Comparison of ENCODE assay signal across 29 cellular contexts in the genomic region with DNA sequence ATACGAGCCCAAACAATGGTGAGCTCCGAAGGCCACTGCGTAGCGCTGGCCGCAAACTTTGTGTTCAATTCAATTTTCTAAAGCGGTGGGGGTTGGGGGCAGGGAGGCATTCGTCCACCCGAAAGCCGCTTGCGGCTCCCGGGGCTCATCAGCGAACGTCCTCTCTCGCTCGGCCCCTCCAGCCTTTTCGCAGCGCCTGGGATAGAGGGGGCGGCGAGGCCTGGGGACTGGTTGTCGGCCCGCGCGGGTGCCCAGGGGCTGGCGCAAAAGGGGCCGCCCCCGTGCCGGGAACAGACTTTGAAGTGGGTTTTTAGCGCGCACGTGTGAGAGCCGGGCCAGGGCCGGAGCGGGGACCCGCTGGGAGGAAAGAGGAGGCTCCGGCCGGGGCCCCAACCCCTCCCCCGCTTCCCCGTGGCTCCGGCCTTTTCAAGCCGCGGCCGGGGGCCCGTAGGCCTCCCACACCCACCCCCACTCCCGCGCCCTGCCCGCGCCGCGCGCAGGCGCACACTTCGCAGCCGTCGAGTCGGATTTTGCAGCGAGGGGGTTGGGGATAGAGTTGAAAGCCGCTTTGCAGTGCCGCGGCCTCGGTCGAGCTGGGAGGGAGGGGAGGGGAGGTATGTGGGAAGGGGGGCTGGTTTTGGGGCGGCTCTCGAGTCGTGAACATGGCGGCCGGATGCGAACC. TPM values are rescaled to one million over a fixed set of nuclear protein-coding genes. Genes with fewer than 3 reads are reported as not detected.
A peak's percentile ranks its signal among the peaks of the same experiment; 100 is the strongest.
DNase-seq lines count a peak whose midpoint lies in the region; ATAC-seq, FAIRE-seq and TF ChIP-seq lines count a peak whose summit lies in the region.
"Had no signal": no experiment of that assay in that cellular context is flagged by ENCODE, and none has a peak within 500 bp of the region (broad histone marks: within the 10 kb centered on the region; RNA-seq: fewer than 3 reads in every experiment).

No MANE protein-coding gene starts in this region.

- H3K4me3 ChIP-seq in astrocyte (ENCODE audit: insufficient read depth, low read depth, low read length) (no peak overlapping the region), iPS DF 6.9 (ENCODE audit: low read length) (peak overlapping the region; percentile 18; the same call in 1 of the 2 replicates), adrenal gland (no peak overlapping the region)
- H3K4me3 ChIP-seq: left ventricle myocardium inferior had no signal

- H3K4me3 Mint-ChIP-seq in astrocyte (ENCODE audit: unreplicated experiment), result no peak overlapping the region
- peak overlapping the region; percentile 72 for H3K4me3 Mint-ChIP-seq in neural crest cell
- H3K4me3 Mint-ChIP-seq: activated naive CD8-positive, alpha-beta T cell; IgD-negative memory B cell had no signal

- no peaks in the 10 kb centered on the region for H3K79me2 ChIP-seq in astrocyte (ENCODE audit: insufficient read depth, low read length)

- H3K27ac Mint-ChIP-seq in astrocyte (ENCODE audit: unreplicated experiment), result no peak overlapping the region
- H3K27ac Mint-ChIP-seq in neural crest cell (ENCODE audit: unreplicated experiment), result no peak overlapping the region
- H3K27ac Mint-ChIP-seq: activated naive CD8-positive, alpha-beta T cell had no signal

- no peaks in the 10 kb centered on the region for H3K36me3 Mint-ChIP-seq in astrocyte (ENCODE audit: low read depth, unreplicated experiment)
- no peaks in the 10 kb centered on the region for H3K36me3 Mint-ChIP-seq in neural crest cell (ENCODE audit: low read depth)
- H3K36me3 Mint-ChIP-seq: activated naive CD8-positive, alpha-beta T cell; IgD-negative memory B cell had no signal

- no peak for FAIRE-seq in astrocyte (lab: Jason Lieb, UNC)
- FAIRE-seq: A204.1, urothelium cell line had no signal

- H3K36me3 ChIP-seq in astrocyte (ENCODE audit: insufficient read depth, low read length) (no peaks in the 10 kb centered on the region), iPS DF 6.9 (ENCODE audit: control insufficient read depth, insufficient read depth, low read length) (peaks cover 2% of the 10 kb centered on the region; the same call in 1 of the 2 replicates), adrenal gland (replicated peaks in 1 of 2) (no peaks in the 10 kb centered on the region)
- H3K36me3 ChIP-seq: left ventricle myocardium inferior had no signal

- peak overlapping the region; percentile 26 for H3K4me2 ChIP-seq in astrocyte (ENCODE audit: low read length)

- TF ChIP-seq CTCF in astrocyte (IDR thresholded peaks at IDR 0.05; ENCODE audit: insufficient read depth, low read depth, low read length), result no peak
- no peak for TF ChIP-seq CTCF in neural crest cell (conservative IDR thresholded peaks at IDR 0.05)
- no peak for TF ChIP-seq CTCF in adrenal gland (IDR thresholded peaks at IDR 0.05)

- peaks cover 19% of the 10 kb centered on the region for H3K27me3 ChIP-seq in astrocyte (ENCODE audit: insufficient read depth, low read length)
- no peaks in the 10 kb centered on the region for H3K27me3 ChIP-seq in iPS DF 6.9 (ENCODE audit: control insufficient read depth, insufficient read depth, low read length)
- H3K27me3 ChIP-seq in adrenal gland, result peaks cover 85% of the 10 kb centered on the region

- H3K4me1 ChIP-seq in astrocyte (ENCODE audit: insufficient read depth, low read length), result no peaks in the 10 kb centered on the region
- no peaks in the 10 kb centered on the region for H3K4me1 ChIP-seq in iPS DF 6.9 (ENCODE audit: control insufficient read depth, insufficient read depth, low read length)
- no peaks in the 10 kb centered on the region for H3K4me1 ChIP-seq in adrenal gland (replicated peaks in 1 of 2)
- H3K4me1 ChIP-seq: foreskin keratinocyte, left ventricle myocardium inferior had no signal

- no peaks in the 10 kb centered on the region for H4K20me1 ChIP-seq in astrocyte (ENCODE audit: insufficient read depth, low read length)

- intact Hi-C loops in adrenal gland (cut with DNase I), result no loop called here

- H3K4me1 Mint-ChIP-seq in astrocyte (ENCODE audit: low read depth, unreplicated experiment) (no peaks in the 10 kb centered on the region), neural crest cell (no peaks in the 10 kb centered on the region)
- H3K4me1 Mint-ChIP-seq: IgD-negative memory B cell had no signal

- H3K9me3 ChIP-seq in astrocyte (ENCODE audit: insufficient read depth, low read depth, low read length) (no peaks in the 10 kb centered on the region), iPS DF 6.9 (ENCODE audit: control insufficient read depth, insufficient read depth, low read length) (no peaks in the 10 kb centered on the region), adrenal gland (replicated peaks in 1 of 3) (no peaks in the 10 kb centered on the region)
- H3K9me3 ChIP-seq: left ventricle myocardium inferior had no signal

- H2AFZ ChIP-seq in astrocyte (ENCODE audit: low read depth, low read length), result no peak overlapping the region

- DNase-seq in Daoy (ENCODE audit: low read depth) (peak; percentile 20), astrocyte (ENCODE audit: low read depth) (no peak), iPS DF 6.9 (ENCODE audit: low read depth, low spot score) (no peak), neural crest cell (ENCODE audit: low read depth, low spot score) (no peak), adrenal gland (no peak), epidermal melanocyte (ENCODE audit: insufficient read length, low spot score) (no peak)
- DNase-seq: activated CD4-positive, alpha-beta T cell treated with anti-CD3 and anti-CD28 coated beads for 1 hour; COR-L47; DMS79 treated with DMSO at 0.1 percent for 48 hours; foreskin keratinocyte; left ventricle myocardium inferior; NCI-H1417; NCI-H526; Right ventricle myocardium superior; stimulated activated CD4-positive, alpha-beta T cell treated with anti-CD3 and anti-CD28 coated beads, Interleukin-12 subunit alpha, Interleukin-12 subunit beta, amount 100 ng/mL, for 4 hours; SW 1271 had no signal

- no peak overlapping the region for H3K9ac ChIP-seq in astrocyte (ENCODE audit: low read length)

- no CpG with 5 or more reads among the region's 67 CpGs for WGBS in iPS DF 6.9 (ENCODE audit: insufficient coverage, insufficient read length)
- 3 to 30% (median 15%) methylated on average over 25 to 64 of the region's 67 CpGs; no CpG with 5 or more reads in 1 of the 4 donors for WGBS in adrenal gland, 4 donors

- no peaks in the 10 kb centered on the region for H3K9me3 Mint-ChIP-seq in astrocyte (ENCODE audit: unreplicated experiment)
- no peaks in the 10 kb centered on the region for H3K9me3 Mint-ChIP-seq in neural crest cell

- peaks cover 21% of the 10 kb centered on the region for H3K27me3 Mint-ChIP-seq in astrocyte (ENCODE audit: low read depth, unreplicated experiment)
- H3K27me3 Mint-ChIP-seq in neural crest cell (ENCODE audit: low read depth), result peaks cover 93% of the 10 kb centered on the region

- H3K27ac ChIP-seq in astrocyte (ENCODE audit: low read depth, low read length) (no peak overlapping the region), iPS DF 6.9 (ENCODE audit: low read length) (no peak overlapping the region), adrenal gland (no peak overlapping the region)
- H3K27ac ChIP-seq: foreskin keratinocyte, HL-60, left ventricle myocardium inferior had no signal

- no peak for ATAC-seq in GM19467 (IDR thresholded peaks at IDR 0.05; ENCODE audit: unreplicated experiment)
- no peak for ATAC-seq in HG02678 (IDR thresholded peaks at IDR 0.05; ENCODE audit: unreplicated experiment)
- ATAC-seq: foreskin keratinocyte had no signal

- TF ChIP-seq POLR2A in adrenal gland (IDR thresholded peaks at IDR 0.05), result no peak

RNA-seq across cellular contexts. Expression of a gene that starts 8.3 kb away (rescaled TPM):
- 0.74 and 1.4 TPM in 2 replicates for total RNA-seq in Daoy (2014; rRNA removed; shearing (Covaris generic))
- 0.31 and 0.36 TPM in 2 replicates for total RNA-seq in astrocyte
- 2.2 and 2.3 TPM in 2 replicates for total RNA-seq in neural crest cell
- under 1 TPM in 1 of 8 donors, not detected in 7; 0.08 TPM for total RNA-seq in adrenal gland
- polyA plus RNA-seq in adrenal gland, result not detected
- total RNA-seq: activated CD8-positive, alpha-beta memory T cell treated with anti-CD3 and anti-CD28 coated beads for 36 hours; epithelial cell of proximal tubule; foreskin keratinocyte; left ventricle myocardium inferior; M059J; mononuclear cell; OCI-LY7; Right ventricle myocardium superior had no signal
- polyA plus RNA-seq: BJ, foreskin keratinocyte, IgD-negative memory B cell had no signal
